14 cellular contexts compared by ENCODE assay signal in the genomic region with DNA sequence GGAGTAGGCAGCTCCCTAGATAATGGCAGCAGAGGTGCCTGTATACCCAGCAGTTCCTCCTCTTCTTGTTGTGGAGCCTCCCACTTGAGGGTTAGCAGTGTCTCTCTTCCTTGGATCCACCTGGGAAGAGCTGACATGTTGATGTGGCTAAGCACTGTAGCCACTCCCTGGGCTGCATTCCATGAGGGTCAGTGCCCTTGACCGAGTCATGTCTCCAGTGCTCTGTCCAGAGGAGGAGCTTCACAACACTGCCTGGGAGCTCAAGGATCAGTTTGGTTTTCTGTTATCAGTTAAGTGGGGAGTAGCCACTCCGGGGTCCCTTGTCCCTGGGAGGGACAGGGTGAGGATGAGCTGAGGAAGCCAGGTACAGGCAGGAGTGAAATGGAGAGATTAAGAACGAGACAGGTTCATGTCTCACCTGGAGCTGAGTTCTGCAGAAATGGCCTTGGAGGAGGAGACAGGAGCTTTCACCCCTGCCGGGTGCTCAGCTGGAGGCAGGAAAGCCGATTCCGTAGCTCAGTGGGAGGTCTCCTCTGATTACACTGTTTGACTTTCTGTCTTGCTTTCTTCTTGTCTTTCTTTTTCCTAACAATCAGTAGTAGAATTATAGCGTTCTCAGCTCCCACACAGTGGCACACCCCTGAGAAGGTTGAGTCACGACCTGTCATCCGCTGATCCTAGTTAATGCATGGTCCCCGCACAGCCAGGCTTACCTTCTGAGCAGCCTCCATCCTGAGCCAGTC. TPM values are rescaled to one million over a fixed set of nuclear protein-coding genes. Genes with fewer than 3 reads are reported as not detected.
A peak's percentile ranks its signal among the peaks of the same experiment; 100 is the strongest.
DNase-seq lines count a peak whose midpoint lies in the region; ATAC-seq, FAIRE-seq and TF ChIP-seq lines count a peak whose summit lies in the region.
"Had no signal": no experiment of that assay in that cellular context is flagged by ENCODE, and none has a peak within 500 bp of the region (broad histone marks: within the 10 kb centered on the region; RNA-seq: fewer than 3 reads in every experiment).

No MANE protein-coding gene starts in this region.

- peak; percentile 88 for DNase-seq in A673 (ENCODE audit: low spot score)
- DNase-seq in WTC11 (ENCODE audit: low spot score), result peak; percentile 35
- peak; percentile 65 for DNase-seq in kidney glomerular epithelial cell (lab: John Stamatoyannopoulos, UW)
- DNase-seq in MM.1S, result no peak
- no peak for DNase-seq in central memory CD4-positive, alpha-beta T cell
- no peak for DNase-seq in GM12891 (ENCODE audit: insufficient read length, low spot score)
- DNase-seq in left ventricle myocardium inferior, result no peak
- DNase-seq: effector CD8-positive, alpha-beta T cell; stimulated activated naive CD8-positive, alpha-beta T cell treated with anti-CD3 and anti-CD28 coated beads, Interleukin-15, amount 100 ng/mL, for 72 hours had no signal

- no peaks in the 10 kb centered on the region for H4K20me1 ChIP-seq in MM.1S (ENCODE audit: insufficient read depth, low read length)

- ATAC-seq in WTC11, result peak; percentile 79
- ATAC-seq: GM12878; stimulated activated naive CD8-positive, alpha-beta T cell treated with anti-CD3 and anti-CD28 coated beads, Interleukin-15, amount 100 ng/mL, for 72 hours had no signal

- H3K27me3 ChIP-seq in A673 (replicated peaks; ENCODE audit: insufficient read depth, low read depth, low read length, poor library complexity) (no peaks in the 10 kb centered on the region), HUES64 (ENCODE audit: insufficient read depth, low read length) (no peaks in the 10 kb centered on the region), MM.1S (replicated peaks; ENCODE audit: insufficient read depth, low read length) (no peaks in the 10 kb centered on the region), left ventricle myocardium inferior (ENCODE audit: low read depth) (no peaks in the 10 kb centered on the region)

- H3F3A ChIP-seq in MM.1S (ENCODE audit: insufficient read depth, low read length), result no peaks in the 10 kb centered on the region

- H3K36me3 ChIP-seq in A673 (ENCODE audit: insufficient read depth, low read length, poor library complexity, severe bottlenecking), result peaks cover 26% of the 10 kb centered on the region
- peaks cover 40% of the 10 kb centered on the region for H3K36me3 ChIP-seq in HUES64 (ENCODE audit: insufficient read depth, low read length)
- H3K36me3 ChIP-seq in MM.1S (replicated peaks; ENCODE audit: insufficient read depth, low read length), result peaks cover 3% of the 10 kb centered on the region
- peaks cover 64% of the 10 kb centered on the region for H3K36me3 ChIP-seq in left ventricle myocardium inferior

- intact Hi-C loops in A673 (cut with micrococcal nuclease; ENCODE audit: unreplicated experiment) (no loop called here), left ventricle myocardium inferior (cut with micrococcal nuclease) (no loop called here)

- TF ChIP-seq POLR2A in GM12891 (IDR thresholded peaks at IDR 0.05; ENCODE audit: low read depth, low read length), result no peak

- TF ChIP-seq CTCF in A673 (conservative IDR thresholded peaks at IDR 0.05; ENCODE audit: low read depth, low read length), result no peak
- TF ChIP-seq CTCF in WTC11 (IDR thresholded peaks at IDR 0.05), result no peak
- no peak for TF ChIP-seq CTCF in MM.1S (IDR thresholded peaks at IDR 0.05; ENCODE audit: low read length)
- TF ChIP-seq CTCF in left ventricle myocardium inferior (IDR thresholded peaks at IDR 0.05; ENCODE audit: borderline replicate concordance), result no peak

- no peaks in the 10 kb centered on the region for H3K9me2 ChIP-seq in MM.1S (replicated peaks; ENCODE audit: insufficient read depth, low read length)

- H3K9me3 ChIP-seq in A673 (ENCODE audit: low read depth, low read length, poor library complexity, severe bottlenecking), result no peaks in the 10 kb centered on the region
- H3K9me3 ChIP-seq in HUES64 (ENCODE audit: insufficient read depth, low read depth, low read length), result no peaks in the 10 kb centered on the region
- H3K9me3 ChIP-seq in MM.1S (replicated peaks; ENCODE audit: insufficient read depth, low read length), result no peaks in the 10 kb centered on the region
- H3K9me3 ChIP-seq in left ventricle myocardium inferior (replicated peaks), result no peaks in the 10 kb centered on the region

- no TSS peak for BruUV-seq in A673 (replicated peaks; lab: Mats Ljungman, UMichigan)

- H3K27ac Mint-ChIP-seq in WTC11, result peak overlapping the region; percentile 74
- H3K27ac Mint-ChIP-seq: activated T-helper 1 cell treated with anti-CD3 and anti-CD28 coated beads, Interleukin-12 subunit alpha, Interleukin-12 subunit beta, Interleukin-2, Interleukin-4 antibody, amounts not matched to agents 30 ng/mL and 10 ng/mL and 1 ng/mL, durations not matched to agents 14 hours and 24 hours and 36 hours; B cell had no signal

- H3K79me2 ChIP-seq in MM.1S (ENCODE audit: low read length), result no peaks in the 10 kb centered on the region

- H3K9ac ChIP-seq in HUES64 (ENCODE audit: low read depth, low read length) (no peak overlapping the region), MM.1S (ENCODE audit: low read length) (no peak overlapping the region)

- H2AFZ ChIP-seq in MM.1S (ENCODE audit: low read length), result no peak overlapping the region

- no peaks in the 10 kb centered on the region for H3K9me3 Mint-ChIP-seq in WTC11
- H3K9me3 Mint-ChIP-seq: activated T-helper 1 cell treated with anti-CD3 and anti-CD28 coated beads, Interleukin-12 subunit alpha, Interleukin-12 subunit beta, Interleukin-2, Interleukin-4 antibody, amounts not matched to agents 30 ng/mL and 10 ng/mL and 1 ng/mL, durations not matched to agents 14 hours and 24 hours and 36 hours; stimulated activated naive CD8-positive, alpha-beta T cell treated with anti-CD3 and anti-CD28 coated beads, Interleukin-15, amount 100 ng/mL, for 72 hours had no signal

- H3K27ac ChIP-seq in A673 (ENCODE audit: low read depth, low read length, poor library complexity, severe bottlenecking) (no peak overlapping the region), HUES64 (ENCODE audit: low read depth, low read length) (peak overlapping the region; percentile 33; the same call in 1 of the 2 replicates), MM.1S (ENCODE audit: low read length) (no peak overlapping the region), left ventricle myocardium inferior (replicated peaks) (no peak overlapping the region)

- CTCF ChIA-PET in A673 (lab: Charles Lee), result interaction anchor here (0.6 to 0.9 kb wide), 2 partner anchors 34 to 116 kb away, joined by 3 read pairs; no protein-coding TSS in a partner anchor
- CTCF ChIA-PET in WTC11 (lab: Charles Lee), result interaction anchor here (0.6 to 1.4 kb wide), 3 partner anchors 25 to 389 kb away, joined by 3 to 10 read pairs (median 4); no protein-coding TSS in a partner anchor

- H3K4me1 Mint-ChIP-seq in WTC11, result peaks cover 23% of the 10 kb centered on the region
- H3K4me1 Mint-ChIP-seq: B cell; stimulated activated naive CD8-positive, alpha-beta T cell treated with anti-CD3 and anti-CD28 coated beads, Interleukin-15, amount 100 ng/mL, for 72 hours had no signal

- POLR2A ChIA-PET in A673 (lab: Charles Lee; ENCODE audit: low non-redundant PET), result no interaction called here
- POLR2A ChIA-PET in WTC11 (lab: Charles Lee), result no interaction called here

- peaks cover 49% of the 10 kb centered on the region for H3K36me3 Mint-ChIP-seq in WTC11

- no peak overlapping the region for H3K4me3 Mint-ChIP-seq in WTC11
- H3K4me3 Mint-ChIP-seq: activated T-helper 1 cell treated with anti-CD3 and anti-CD28 coated beads, Interleukin-12 subunit alpha, Interleukin-12 subunit beta, Interleukin-2, Interleukin-4 antibody, amounts not matched to agents 30 ng/mL and 10 ng/mL and 1 ng/mL, durations not matched to agents 14 hours and 24 hours and 36 hours; B cell; stimulated activated naive CD8-positive, alpha-beta T cell treated with anti-CD3 and anti-CD28 coated beads, Interleukin-15, amount 100 ng/mL, for 72 hours had no signal

- H3K27me3 Mint-ChIP-seq in WTC11 (ENCODE audit: low read depth), result no peaks in the 10 kb centered on the region
- H3K27me3 Mint-ChIP-seq: B cell; stimulated activated naive CD8-positive, alpha-beta T cell treated with anti-CD3 and anti-CD28 coated beads, Interleukin-15, amount 100 ng/mL, for 72 hours had no signal

- 12% methylated on average over 10 of the region's 10 CpGs for WGBS in HUES64

- FAIRE-seq in GM12891 (lab: Jason Lieb, UNC), result no peak
- FAIRE-seq: GM12878 had no signal

- H3K4me3 ChIP-seq in A673 (ENCODE audit: low read depth, low read length, poor library complexity, severe bottlenecking) (no peak overlapping the region), HUES64 (ENCODE audit: low read length) (no peak overlapping the region), MM.1S (ENCODE audit: low read length) (no peak overlapping the region), left ventricle myocardium inferior (no peak overlapping the region)
- H3K4me3 ChIP-seq: GM12878, lung had no signal

- H3K4me1 ChIP-seq in A673 (ENCODE audit: insufficient read depth, low read length, poor library complexity, severe bottlenecking) (peaks cover 21% of the 10 kb centered on the region), HUES64 (ENCODE audit: insufficient read depth, low read length) (peaks cover 12% of the 10 kb centered on the region), MM.1S (ENCODE audit: low read length) (no peaks in the 10 kb centered on the region), left ventricle myocardium inferior (no peaks in the 10 kb centered on the region)

- H3K4me2 ChIP-seq in MM.1S (ENCODE audit: low read depth, low read length), result no peak overlapping the region

TF ChIP-seq in WTC11, 78 proteins besides CTCF, POLR2A, EP300 and RAD21 (continues in another document):
- TF ChIP-seq JUN (CRISPR knock-in tag; IDR thresholded peaks at IDR 0.05) (no peak), TEAD1 (CRISPR knock-in tag; IDR thresholded peaks at IDR 0.05) (0 out of 2 replicates have a peak, but pooled peaks have one; percentile 17)

TF ChIP-seq in GM12891, 5 proteins besides CTCF, POLR2A, EP300 and RAD21:
- TF ChIP-seq PAX5 (IDR thresholded peaks at IDR 0.05; ENCODE audit: insufficient read depth, low read length, severe bottlenecking) (no peak), SPI1 (IDR thresholded peaks at IDR 0.05; ENCODE audit: low read depth, low read length) (no peak), TAF1 (IDR thresholded peaks at IDR 0.05; ENCODE audit: low read depth, low read length) (no peak), POU2F2 (IDR thresholded peaks at IDR 0.05; ENCODE audit: low read depth, low read length) (no peak), POLR2AphosphoS5 (IDR thresholded peaks at IDR 0.05; ENCODE audit: low read depth, low read length) (no peak)
TF ChIP-seq in GM12891: peak in this region for 0.

RNA-seq across cellular contexts. Expression of gene SEC22A, which starts 57.9 kb away (rescaled TPM):
- total RNA-seq in A673 (2021), result 21.0 and 21.6 TPM in 2 replicates
- polyA plus RNA-seq in HUES64 (2013, experiment 1 of 2), result 12.5 TPM
- 12.5 TPM for polyA plus RNA-seq in HUES64 (2013, experiment 2 of 2)
- total RNA-seq in WTC11 (2021), result 9.2 to 12.6 TPM (median 11.1 TPM) in 3 replicates
- 15.1 TPM for polyA plus RNA-seq in GM12891 (2012; ENCODE audit: low read depth, missing spikeins)
- total RNA-seq in left ventricle myocardium inferior, result 9.5 TPM

Comparison
In these comparisons a context has a peak if more than half of its experiments do, and no peak if none do; other contexts are left out.
1. DNase-seq: peak in A673 (single experiment), WTC11 (single experiment) and kidney glomerular epithelial cell (single experiment); none in MM.1S (single experiment), central memory CD4-positive, alpha-beta T cell (single experiment), GM12891 (single experiment) and left ventricle myocardium inferior (single experiment).